Comparison of ENCODE assay signal across 19 cellular contexts in the genomic region with DNA sequence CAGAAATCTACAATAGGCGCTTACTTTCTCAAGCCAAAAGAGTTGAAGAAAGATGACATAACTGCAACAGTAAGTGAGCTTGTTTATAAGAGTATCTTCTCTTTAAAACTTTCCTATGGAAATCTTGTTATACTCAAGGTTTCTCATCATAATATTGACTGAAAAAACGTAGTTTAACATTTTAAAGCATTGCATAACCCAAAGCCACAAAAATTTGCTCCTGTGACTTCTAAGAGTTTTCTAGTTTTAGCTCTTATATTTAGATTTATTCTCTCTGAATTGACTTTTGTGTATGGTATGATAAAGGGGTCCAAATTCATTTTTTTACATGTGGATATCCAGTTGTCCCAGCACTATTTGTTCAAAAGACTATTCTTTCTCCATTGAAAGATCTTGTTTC. TPM values are rescaled to one million over a fixed set of nuclear protein-coding genes. Genes with fewer than 3 reads are reported as not detected.
A peak's percentile ranks its signal among the peaks of the same experiment; 100 is the strongest.
DNase-seq lines count a peak whose midpoint lies in the region; ATAC-seq, FAIRE-seq and TF ChIP-seq lines count a peak whose summit lies in the region.
"Had no signal": no experiment of that assay in that cellular context is flagged by ENCODE, and none has a peak within 500 bp of the region (broad histone marks: within the 10 kb centered on the region; RNA-seq: fewer than 3 reads in every experiment).

No MANE protein-coding gene starts in this region.

- H2BK20ac ChIP-seq in IMR-90 (ENCODE audit: low read depth, low read length): no peak overlapping the region

- H3K4me3 ChIP-seq in IMR-90 (ENCODE audit: insufficient read depth, low read depth, low read length) (no peak overlapping the region), choroid plexus epithelial cell (ENCODE audit: low read depth, low read length) (no peak overlapping the region), fibroblast of villous mesenchyme (ENCODE audit: low read depth, low read length) (no peak overlapping the region), pancreas (no peak overlapping the region)
- H3K4me3 ChIP-seq: GM23248 had no signal

- no peak overlapping the region for H2BK5ac ChIP-seq in IMR-90 (ENCODE audit: low read depth, low read length, poor library complexity, severe bottlenecking)

- H3K27me3 ChIP-seq in IMR-90 (ENCODE audit: control insufficient read depth, insufficient read depth, low read length): no peaks in the 10 kb centered on the region
- H3K27me3 ChIP-seq in pancreas: no peaks in the 10 kb centered on the region

- H4K5ac ChIP-seq in IMR-90 (ENCODE audit: low read depth, low read length): no peak overlapping the region

- H2BK120ac ChIP-seq in IMR-90 (ENCODE audit: low read depth, low read length): no peak overlapping the region

- H3K4ac ChIP-seq in IMR-90 (ENCODE audit: low read depth, low read length): no peak overlapping the region

- H3K23ac ChIP-seq in IMR-90 (ENCODE audit: low read depth, low read length): no peak overlapping the region

- H3K9me3 ChIP-seq in IMR-90 (ENCODE audit: control insufficient read depth, insufficient read depth, low read length) (no peaks in the 10 kb centered on the region), pancreas (peaks cover 0 to 2% (median 0%) of the 10 kb centered on the region in 4 donors)
- H3K9me3 ChIP-seq: Caco-2 had no signal

- H3K79me1 ChIP-seq in IMR-90 (ENCODE audit: low read depth in 1 of 2, low read length in 2 of 2): peaks cover 2 to 3% of the 10 kb centered on the region in 2 experiments; a peak in 2 of 4 replicates

- H3K27ac ChIP-seq in IMR-90 (ENCODE audit: insufficient read depth, low read length): no peak overlapping the region
- H3K27ac ChIP-seq in pancreas: no peak overlapping the region
- H3K27ac ChIP-seq: C4-2B, GM23248 had no signal

- no peak overlapping the region for H2BK15ac ChIP-seq in IMR-90 (ENCODE audit: low read depth, low read length)

- dilution Hi-C loops in IMR-90 (cut with HindIII; ENCODE audit: low sequenced_read_pairs, unreplicated experiment): no loop called here

- peak; percentile 35 for DNase-seq in IMR-90
- DNase-seq in choroid plexus epithelial cell (ENCODE audit: low read depth): peak; percentile 63
- peak; percentile 45 for DNase-seq in fibroblast of villous mesenchyme (ENCODE audit: low read depth)
- DNase-seq in activated CD4-positive, alpha-beta T cell treated with anti-CD3 and anti-CD28 coated beads for 48 hours: no peak
- no peak for DNase-seq in pancreas
- DNase-seq: Caco-2; CD4-positive, CD25-positive, alpha-beta regulatory T cell; CD8-positive, alpha-beta T cell; DMS153; DND-41; GM23248; H7 had no signal

- H3K9me1 ChIP-seq in IMR-90 (ENCODE audit: insufficient read depth, low read length): no peaks in the 10 kb centered on the region

- POLR2A ChIA-PET in IMR-90 (lab: Charles Lee; ENCODE audit: unreplicated experiment): interaction anchor here (0.6 to 0.7 kb wide), 2 partner anchors 190 to 1697 kb away, joined by 3 to 5 read pairs; no protein-coding TSS in a partner anchor

- H2AK9ac ChIP-seq in IMR-90 (replicated peaks; ENCODE audit: low read depth, low read length, poor library complexity): no peak overlapping the region

- in situ Hi-C loops in IMR-90 (cut with MboI; ENCODE audit: low sequenced_read_pairs): no loop called here

- no peak overlapping the region for H2AFZ ChIP-seq in IMR-90 (replicated peaks; ENCODE audit: low read length, poor library complexity)
- H2AFZ ChIP-seq: GM23248 had no signal

- CTCF ChIA-PET in IMR-90 (lab: Yijun Ruan, JAX): interaction anchor here (0.7 kb wide), 1 partner anchor 8 kb away, joined by 3 read pairs; no protein-coding TSS in a partner anchor

- intact Hi-C loops in IMR-90 (cut with micrococcal nuclease): no loop called here
- intact Hi-C loops in pancreas (cut with DNase I): no loop called here

- H4K20me1 ChIP-seq in IMR-90 (ENCODE audit: insufficient read depth, low read length): no peaks in the 10 kb centered on the region

- FAIRE-seq in pancreas (lab: Jason Lieb, UNC): no peak
- FAIRE-seq: G401.6, GM12892, H1 had no signal

- TF ChIP-seq RAD21 in IMR-90 (IDR thresholded peaks at IDR 0.05; ENCODE audit: low read length): no peak

- no peak for TF ChIP-seq POLR2A in IMR-90 (IDR thresholded peaks at IDR 0.05; ENCODE audit: low read depth, low read length)

- TF ChIP-seq CTCF in IMR-90 (conservative IDR thresholded peaks at IDR 0.05; ENCODE audit: low read depth, low read length): no peak
- TF ChIP-seq CTCF in choroid plexus epithelial cell (conservative IDR thresholded peaks at IDR 0.05; ENCODE audit: low read depth, low read length): no peak
- no peak for TF ChIP-seq CTCF in fibroblast of villous mesenchyme (IDR thresholded peaks at IDR 0.05; ENCODE audit: insufficient read depth, low read depth, low read length)
- TF ChIP-seq CTCF in pancreas (IDR thresholded peaks at IDR 0.05): no peak

- ATAC-seq in IMR-90 (ENCODE audit: low read depth) (no peak; the same call in 1 of the 2 replicates), HG02938 (IDR thresholded peaks at IDR 0.05; ENCODE audit: unreplicated experiment) (no peak), pancreas (no peak)
- ATAC-seq: CD8-positive, alpha-beta T cell; HCT116 had no signal

- H3K4me1 ChIP-seq in IMR-90 (ENCODE audit: control insufficient read depth, insufficient read depth, low read length) (no peaks in the 10 kb centered on the region), pancreas (peaks cover 0 to 2% (median 0%) of the 10 kb centered on the region in 3 donors)
- H3K4me1 ChIP-seq: Caco-2 had no signal

- no peak overlapping the region for H4K91ac ChIP-seq in IMR-90 (ENCODE audit: insufficient read depth, low read depth, low read length)

- H3K14ac ChIP-seq in IMR-90 (replicated peaks; ENCODE audit: low read depth, low read length): no peak overlapping the region

- H3K36me3 ChIP-seq in IMR-90 (ENCODE audit: control insufficient read depth, insufficient read depth, low read length) (peaks cover 20% of the 10 kb centered on the region), pancreas (peaks cover 0 to 67% (median 10%) of the 10 kb centered on the region in 3 donors)

- WGBS in IMR-90 (ENCODE audit: extremely low coverage in 2 of 2, insufficient read length in 1 of 2), 2 experiments: no CpG with 5 or more reads among the region's 2 CpGs
- WGBS in pancreas, 2 donors: 75 to 81% methylated on average over 2 of the region's 2 CpGs

- no peak overlapping the region for H2AK5ac ChIP-seq in IMR-90 (ENCODE audit: low read depth, low read length)

- H3K9ac ChIP-seq in IMR-90 (ENCODE audit: low read depth, low read length): no peak overlapping the region
- H3K9ac ChIP-seq: GM23248 had no signal

- no TSS peak for BruUV-seq in IMR-90 (replicated peaks; lab: Mats Ljungman, UMichigan)

- H4K8ac ChIP-seq in IMR-90 (ENCODE audit: low read depth in 2 of 2, low read length in 2 of 2): no peak overlapping the region; a peak in 1 of 4 replicates

- H3K4me2 ChIP-seq in IMR-90 (ENCODE audit: low read depth, low read length): no peak overlapping the region

- no peak overlapping the region for H3K56ac ChIP-seq in IMR-90 (ENCODE audit: extremely low read depth, insufficient read depth, low read length)

- no peak overlapping the region for H3K18ac ChIP-seq in IMR-90 (ENCODE audit: low read depth, low read length)

TF ChIP-seq in IMR-90, 13 proteins besides CTCF, POLR2A, EP300 and RAD21:
- no peak for TF ChIP-seq MXI1 (IDR thresholded peaks at IDR 0.05; ENCODE audit: borderline replicate concordance, low read depth, low read length)
- TF ChIP-seq CEBPB (IDR thresholded peaks at IDR 0.05; ENCODE audit: low read depth, low read length): peak; percentile 24; the same call in 1 of the 2 replicates

RNA-seq across cellular contexts. Expression of gene WDR36, which starts 15.2 kb away (rescaled TPM):
- total RNA-seq in IMR-90 (2012; rRNA removed): 87.8 and 111 TPM in 2 replicates
- polyA plus RNA-seq in IMR-90 (2012; rRNA removed): 9.4 and 11.9 TPM in 2 replicates
- polyA plus RNA-seq in IMR-90 (2012; cell fraction: cytosol; rRNA removed): 2.5 and 2.6 TPM in 2 replicates
- 3.3 and 21.3 TPM in 2 replicates for polyA plus RNA-seq in IMR-90 (2012; cell fraction: nucleus; rRNA removed; ENCODE audit: low replicate concordance)
- total RNA-seq in fibroblast of villous mesenchyme: 41.6 and 61.7 TPM in 2 replicates
- 10 to 100 TPM in 4 of 6 donors, 1 to 10 TPM in 2; 6.5 to 12.4 (median 11.0) TPM for total RNA-seq in pancreas
- 1 to 10 TPM; 3.5 to 5.2 TPM for polyA plus RNA-seq in pancreas

RNA-seq across cellular contexts. Expression of gene TSLP, which starts 35.9 kb away (rescaled TPM):
- total RNA-seq in IMR-90 (2012; rRNA removed) (0.28 and 0.54 TPM in 2 replicates), fibroblast of villous mesenchyme (0.32 and 0.43 TPM in 2 replicates), pancreas (under 1 TPM in 3 of 6 donors, not detected in 3; 0.09 to 0.13 (median 0.12) TPM)
- polyA plus RNA-seq in IMR-90 (2012; rRNA removed) (0.93 and 1.6 TPM in 2 replicates), pancreas (under 1 TPM; 0.11 to 0.23 TPM)
- polyA plus RNA-seq in IMR-90 (2012; cell fraction: cytosol; rRNA removed): 0.24 and 0.36 TPM in 2 replicates
- 0.09 and 1.1 TPM in 2 replicates for polyA plus RNA-seq in IMR-90 (2012; cell fraction: nucleus; rRNA removed; ENCODE audit: low replicate concordance)
- total RNA-seq: A172; Caco-2; CD4-positive, CD25-positive, alpha-beta regulatory T cell; CD8-positive, alpha-beta T cell; GM23248 had no signal
- polyA plus RNA-seq: CD4-positive, CD25-positive, alpha-beta regulatory T cell; GM23248 had no signal

Comparison
In these comparisons a context has a peak if more than half of its experiments do, and no peak if none do; other contexts are left out.
1. DNase-seq: peak in IMR-90 (single experiment), choroid plexus epithelial cell (single experiment) and fibroblast of villous mesenchyme (single experiment); none in activated CD4-positive, alpha-beta T cell treated with anti-CD3 and anti-CD28 coated beads for 48 hours (single experiment) and pancreas (0 of 6).